ENCODE assay signal across 10 cellular contexts in genomic region chr1:40042337-40042736, GRCh38. TPM values are rescaled to one million over a fixed set of nuclear protein-coding genes. Genes with fewer than 3 reads are reported as not detected.
A peak's percentile ranks its signal among the peaks of the same experiment; 100 is the strongest.
DNase-seq lines count a peak whose midpoint lies in the region; FAIRE-seq and TF ChIP-seq lines count a peak whose summit lies in the region.
"Had no signal": no experiment of that assay in that cellular context is flagged by ENCODE, and none has a peak within 500 bp of the region (broad histone marks: within the 10 kb centered on the region; RNA-seq: fewer than 3 reads in every experiment).

No MANE protein-coding gene starts in this region.

- CTCF ChIA-PET in CD4-positive, alpha-beta memory T cell (lab: Charles Lee; ENCODE audit: partially characterized antibody): interaction anchor here (1.0 to 1.7 kb wide), 4 partner anchors 10 to 37 kb away, joined by 3 to 7 read pairs (median 4); no protein-coding TSS in a partner anchor

- H3K4me2 ChIP-seq in MM.1S (ENCODE audit: low read depth, low read length): peak overlapping the region; percentile 81; the same call in 1 of the 2 replicates

- no peak for FAIRE-seq in H54 (lab: Jason Lieb, UNC)

- no peaks in the 10 kb centered on the region for H3K9me3 Mint-ChIP-seq in CD4-positive, alpha-beta memory T cell
- no peaks in the 10 kb centered on the region for H3K9me3 Mint-ChIP-seq in nephron

- no peaks in the 10 kb centered on the region for H4K20me1 ChIP-seq in MM.1S (ENCODE audit: insufficient read depth, low read length)

- H3K27ac Mint-ChIP-seq in CD4-positive, alpha-beta memory T cell: peak overlapping the region; percentile 84 to 98 (median 91)
- no peak overlapping the region for H3K27ac Mint-ChIP-seq in nephron

- intact Hi-C loops in CD4-positive, alpha-beta memory T cell (cut with micrococcal nuclease): loop anchor here (5.0 kb wide), 1 partner anchor 465 kb away; the partner anchor contains the start of gene PABPC4

- no peaks in the 10 kb centered on the region for H3K27me3 Mint-ChIP-seq in CD4-positive, alpha-beta memory T cell
- no peaks in the 10 kb centered on the region for H3K27me3 Mint-ChIP-seq in nephron (ENCODE audit: low read depth)

- no peaks in the 10 kb centered on the region for H3K27me3 ChIP-seq in CD4-positive, alpha-beta memory T cell (ENCODE audit: insufficient read depth, low read length)
- H3K27me3 ChIP-seq in MM.1S (replicated peaks; ENCODE audit: insufficient read depth, low read length): no peaks in the 10 kb centered on the region

- no peak for DNase-seq in CD4-positive, alpha-beta memory T cell
- no peak for DNase-seq in MM.1S
- no peak for DNase-seq in coronary artery (ENCODE audit: low spot score)
- DNase-seq in NCI-H2029 (lab: John Stamatoyannopoulos, UW): no peak
- DNase-seq in DMS114 treated with DMSO at 0.1 percent for 48 hours (lab: John Stamatoyannopoulos, UW; ENCODE audit: unreplicated experiment): no peak
- no peak for DNase-seq in H54 (ENCODE audit: insufficient read length, low spot score)
- DNase-seq in COLO668 (lab: John Stamatoyannopoulos, UW; ENCODE audit: unreplicated experiment): no peak
- DNase-seq: activated gamma-delta T cell treated with Interleukin-2 at 50 U/mL for 16 hours, Kasumi-1 had no signal

- H3K4me1 ChIP-seq in CD4-positive, alpha-beta memory T cell (ENCODE audit: insufficient read depth, low read length): peaks cover 82% of the 10 kb centered on the region
- H3K4me1 ChIP-seq in MM.1S (ENCODE audit: low read length): peaks cover 22% of the 10 kb centered on the region

- H3K9ac ChIP-seq in MM.1S (ENCODE audit: low read length): no peak overlapping the region

- H3K27ac ChIP-seq in CD4-positive, alpha-beta memory T cell (ENCODE audit: low read depth, low read length): peak overlapping the region; percentile 86
- H3K27ac ChIP-seq in MM.1S (ENCODE audit: low read length): no peak overlapping the region
- peak overlapping the region; percentile 41 to 93 for H3K27ac ChIP-seq in coronary artery

- no peak overlapping the region for H2AFZ ChIP-seq in MM.1S (ENCODE audit: low read length)

- no peaks in the 10 kb centered on the region for H3K9me3 ChIP-seq in CD4-positive, alpha-beta memory T cell (ENCODE audit: control insufficient read depth in 1 of 2, low read length in 2 of 2)
- no peaks in the 10 kb centered on the region for H3K9me3 ChIP-seq in MM.1S (replicated peaks; ENCODE audit: insufficient read depth, low read length)

- peaks cover 17% of the 10 kb centered on the region for H3F3A ChIP-seq in MM.1S (ENCODE audit: insufficient read depth, low read length)

- H3K4me3 Mint-ChIP-seq in CD4-positive, alpha-beta memory T cell: peak overlapping the region; percentile 90 to 98 (median 96)
- peak overlapping the region; percentile 18 to 47 (median 43) for H3K4me3 Mint-ChIP-seq in nephron

- peaks cover 21 to 54% of the 10 kb centered on the region in 2 donors for H3K36me3 Mint-ChIP-seq in CD4-positive, alpha-beta memory T cell
- peaks cover 10% of the 10 kb centered on the region for H3K36me3 Mint-ChIP-seq in nephron (ENCODE audit: low read depth)

- no peaks in the 10 kb centered on the region for H3K9me2 ChIP-seq in MM.1S (replicated peaks; ENCODE audit: insufficient read depth, low read length)

- H3K36me3 ChIP-seq in CD4-positive, alpha-beta memory T cell (ENCODE audit: insufficient read depth, low read length): no peaks in the 10 kb centered on the region
- H3K36me3 ChIP-seq in MM.1S (replicated peaks; ENCODE audit: insufficient read depth, low read length): no peaks in the 10 kb centered on the region; the same call in 1 of the 2 replicates

- peak overlapping the region; percentile 14 to 78 for H3K4me3 ChIP-seq in CD4-positive, alpha-beta memory T cell (ENCODE audit: low read length in 2 of 2)
- H3K4me3 ChIP-seq in MM.1S (ENCODE audit: low read length): 0 out of 2 replicates have a peak overlapping the region, but pooled peaks have one; percentile 20
- peak overlapping the region; percentile 76 for H3K4me3 ChIP-seq in coronary artery

- no peak for TF ChIP-seq POLR2A in H54 (IDR thresholded peaks at IDR 0.05; ENCODE audit: low read depth, low read length)

- no peak for TF ChIP-seq CTCF in MM.1S (IDR thresholded peaks at IDR 0.05; ENCODE audit: low read length)
- no peak for TF ChIP-seq CTCF in coronary artery (IDR thresholded peaks at IDR 0.05)
- no peak for TF ChIP-seq CTCF in nephron (IDR thresholded peaks at IDR 0.05; ENCODE audit: unreplicated experiment in 3 of 3)

- peaks cover 48 to 92% (median 63%) of the 10 kb centered on the region in 4 donors for H3K4me1 Mint-ChIP-seq in CD4-positive, alpha-beta memory T cell
- H3K4me1 Mint-ChIP-seq in nephron: peaks cover 44% of the 10 kb centered on the region

- POLR2A ChIA-PET in CD4-positive, alpha-beta memory T cell (lab: Charles Lee; ENCODE audit: partially characterized antibody): interaction anchor here (0.8 to 6.2 kb wide), 3 partner anchors 8 to 32 kb away, joined by 3 to 115 read pairs (median 39); no protein-coding TSS in a partner anchor

- H3K79me2 ChIP-seq in MM.1S (ENCODE audit: low read length): peaks cover 68% of the 10 kb centered on the region

RNA-seq across cellular contexts. Expression of gene CAP1, which starts 1.8 kb away (rescaled TPM):
- 100 to 1,000 TPM; 285 to 305 TPM for total RNA-seq in CD4-positive, alpha-beta memory T cell
- polyA plus RNA-seq in CD4-positive, alpha-beta memory T cell: 100 to 1,000 TPM; 629 to 725 TPM

RNA-seq across cellular contexts. Expression of gene PPT1, which starts 54.7 kb away (rescaled TPM):
- total RNA-seq in CD4-positive, alpha-beta memory T cell: 10 to 100 TPM; 56.7 to 64.8 TPM
- polyA plus RNA-seq in CD4-positive, alpha-beta memory T cell: 100 to 1,000 TPM; 175 to 292 TPM

Comparison
In these comparisons a context has a peak if more than half of its experiments do, and no peak if none do; other contexts are left out.
1. H3K4me3 ChIP-seq: peak in every context shown above with its lines; median percentile 76 in coronary artery; 46 in CD4-positive, alpha-beta memory T cell; 20 in MM.1S.
2. H3K27ac Mint-ChIP-seq: peak in CD4-positive, alpha-beta memory T cell (7 of 7); none in nephron (0 of 3).